ENCODE assay signal across 17 cellular contexts in the genomic region with DNA sequence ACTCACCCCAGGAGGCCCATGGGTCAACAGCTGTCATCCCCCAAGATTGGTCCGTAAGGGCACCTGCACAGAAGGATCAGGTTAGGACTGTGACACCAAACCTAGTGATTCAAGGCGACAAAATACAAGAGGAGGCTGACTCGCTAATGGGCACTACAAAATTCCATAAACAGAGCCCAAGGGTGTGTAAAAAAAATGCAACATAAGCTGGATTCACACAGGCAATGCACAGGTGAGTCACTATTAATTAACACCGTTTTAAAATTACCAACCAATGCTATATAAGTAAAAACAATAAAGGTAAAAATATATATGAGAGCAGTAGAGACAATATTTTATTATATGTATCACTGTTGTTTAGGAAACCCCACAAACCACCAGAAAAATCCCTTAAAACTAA. TPM values are rescaled to one million over a fixed set of nuclear protein-coding genes. Genes with fewer than 3 reads are reported as not detected.
DNase-seq lines count a peak whose midpoint lies in the region; ATAC-seq and TF ChIP-seq lines count a peak whose summit lies in the region.
"Had no signal": no experiment of that assay in that cellular context is flagged by ENCODE, and none has a peak within 500 bp of the region (broad histone marks: within the 10 kb centered on the region; RNA-seq: fewer than 3 reads in every experiment).

No MANE protein-coding gene starts in this region.

- peak overlapping the region; percentile 84 for H3K4me3 Mint-ChIP-seq in activated CD8-positive, alpha-beta T cell treated with anti-CD3 and anti-CD28 coated beads for 36 hours
- H3K4me3 Mint-ChIP-seq in activated CD8-positive, alpha-beta T cell treated with anti-CD3 and anti-CD28 coated beads, Interleukin-2, amount 10 ng/mL, durations not matched to agents 7 days and 5 days = no peak overlapping the region
- H3K4me3 Mint-ChIP-seq in immature natural killer cell = peak overlapping the region; percentile 78 to 87 (median 82)

- peak overlapping the region; percentile 96 for H3K4me3 ChIP-seq in smooth muscle cell
- H3K4me3 ChIP-seq: SJSA1, thoracic aorta had no signal

- H3K79me2 ChIP-seq in smooth muscle cell (ENCODE audit: low read depth) = peaks cover 33% of the 10 kb centered on the region

- H3K36me3 Mint-ChIP-seq in activated CD8-positive, alpha-beta T cell treated with anti-CD3 and anti-CD28 coated beads for 36 hours (ENCODE audit: low read depth) = peaks cover 93% of the 10 kb centered on the region
- peaks cover 92% of the 10 kb centered on the region for H3K36me3 Mint-ChIP-seq in activated CD8-positive, alpha-beta T cell treated with anti-CD3 and anti-CD28 coated beads, Interleukin-2, amount 10 ng/mL, durations not matched to agents 7 days and 5 days (ENCODE audit: low read depth)
- peaks cover 28 to 71% (median 60%) of the 10 kb centered on the region in 3 donors for H3K36me3 Mint-ChIP-seq in immature natural killer cell

- no peaks in the 10 kb centered on the region for H3F3A ChIP-seq in smooth muscle cell (ENCODE audit: low read depth)

- H3K9me3 Mint-ChIP-seq in activated CD8-positive, alpha-beta T cell treated with anti-CD3 and anti-CD28 coated beads for 36 hours = peaks cover 46% of the 10 kb centered on the region
- H3K9me3 Mint-ChIP-seq in activated CD8-positive, alpha-beta T cell treated with anti-CD3 and anti-CD28 coated beads, Interleukin-2, amount 10 ng/mL, durations not matched to agents 7 days and 5 days (ENCODE audit: insufficient read depth) = peaks cover 57% of the 10 kb centered on the region
- peaks cover 5 to 35% (median 22%) of the 10 kb centered on the region in 6 donors for H3K9me3 Mint-ChIP-seq in immature natural killer cell

- WGBS in smooth muscle cell (ENCODE audit: low lambda C conversion rate) = 96% methylated on average over 4 of the region's 4 CpGs

- peaks cover 14% of the 10 kb centered on the region for H3K9me3 ChIP-seq in smooth muscle cell (replicated peaks; ENCODE audit: low read depth)

- H3K4me2 ChIP-seq in smooth muscle cell = no peak overlapping the region

- no peak for DNase-seq in activated CD8-positive, alpha-beta T cell treated with anti-CD3 and anti-CD28 coated beads for 36 hours
- DNase-seq in activated CD8-positive, alpha-beta T cell treated with anti-CD3 and anti-CD28 coated beads, Interleukin-2, amount 10 ng/mL, durations not matched to agents 7 days and 5 days = no peak
- DNase-seq in immature natural killer cell = no peak
- no peak for DNase-seq in smooth muscle cell (lab: John Stamatoyannopoulos, UW; ENCODE audit: unreplicated experiment)
- no peak for DNase-seq in substantia nigra (lab: John Stamatoyannopoulos, UW)
- no peak for DNase-seq in activated CD4-positive, CD25-positive, alpha-beta regulatory T cell (lab: John Stamatoyannopoulos, UW)
- DNase-seq: ACHN; activated effector memory CD4-positive, alpha-beta T cell treated with anti-CD3 and anti-CD28 coated beads, Interleukin-2, amount 50 U/mL, for 16 hours; NK-92 treated with Interleukin-12 subunit alpha and Interleukin-12 subunit beta, amount 100 ng/mL, for 24 hours had no signal

- no peak overlapping the region for H2AFZ ChIP-seq in smooth muscle cell (ENCODE audit: low read depth)

- no peak overlapping the region for H3K27ac Mint-ChIP-seq in activated CD8-positive, alpha-beta T cell treated with anti-CD3 and anti-CD28 coated beads for 36 hours
- H3K27ac Mint-ChIP-seq in activated CD8-positive, alpha-beta T cell treated with anti-CD3 and anti-CD28 coated beads, Interleukin-2, amount 10 ng/mL, durations not matched to agents 7 days and 5 days = no peak overlapping the region
- peak overlapping the region in 4 of 6 donors; percentile 83 to 94 (median 92) for H3K27ac Mint-ChIP-seq in immature natural killer cell

- no peaks in the 10 kb centered on the region for H3K27me3 ChIP-seq in smooth muscle cell (ENCODE audit: low read depth)
- H3K27me3 ChIP-seq: SJSA1 had no signal

- H3K27me3 Mint-ChIP-seq in activated CD8-positive, alpha-beta T cell treated with anti-CD3 and anti-CD28 coated beads for 36 hours = no peaks in the 10 kb centered on the region
- H3K27me3 Mint-ChIP-seq in activated CD8-positive, alpha-beta T cell treated with anti-CD3 and anti-CD28 coated beads, Interleukin-2, amount 10 ng/mL, durations not matched to agents 7 days and 5 days (ENCODE audit: low read depth) = no peaks in the 10 kb centered on the region
- H3K27me3 Mint-ChIP-seq in immature natural killer cell (ENCODE audit: low read depth in 3 of 3) = peaks cover 2 to 11% (median 10%) of the 10 kb centered on the region in 3 donors

- ATAC-seq in activated CD8-positive, alpha-beta T cell treated with anti-CD3 and anti-CD28 coated beads for 36 hours = no peak
- ATAC-seq in activated CD8-positive, alpha-beta T cell treated with anti-CD3 and anti-CD28 coated beads, Interleukin-2, amount 10 ng/mL, durations not matched to agents 7 days and 5 days = no peak
- ATAC-seq in HG03108 (IDR thresholded peaks at IDR 0.05; ENCODE audit: unreplicated experiment) = no peak

- no peak for TF ChIP-seq CTCF in activated CD8-positive, alpha-beta T cell treated with anti-CD3 and anti-CD28 coated beads for 36 hours (IDR thresholded peaks at IDR 0.05)
- TF ChIP-seq CTCF in VCaP (conservative IDR thresholded peaks at IDR 0.05) (no peak), smooth muscle cell (IDR thresholded peaks at IDR 0.05; ENCODE audit: borderline replicate concordance, insufficient read depth, poor library complexity, severe bottlenecking) (no peak)

- no peak overlapping the region for H3K9ac ChIP-seq in smooth muscle cell (ENCODE audit: low read depth)

- CTCF ChIA-PET in activated CD8-positive, alpha-beta T cell treated with anti-CD3 and anti-CD28 coated beads for 36 hours (lab: Charles Lee) = interaction anchor here (1.2 kb wide), 1 partner anchor 155 kb away, joined by 3 read pairs; no protein-coding TSS in a partner anchor
- CTCF ChIA-PET in activated CD8-positive, alpha-beta T cell treated with anti-CD3 and anti-CD28 coated beads, Interleukin-2, amount 10 ng/mL, durations not matched to agents 7 days and 5 days (lab: Charles Lee) = interaction anchor here (1.0 kb wide), 1 partner anchor 319 kb away, joined by 3 read pairs; a partner anchor contains a TSS

- intact Hi-C loops in activated CD8-positive, alpha-beta T cell treated with anti-CD3 and anti-CD28 coated beads for 36 hours (cut with micrococcal nuclease) = loop anchor here (10.0 kb wide), 1 partner anchor 46 kb away; no protein-coding TSS in a partner anchor

- no peaks in the 10 kb centered on the region for H4K20me1 ChIP-seq in smooth muscle cell (ENCODE audit: low read depth)

- peaks cover 51% of the 10 kb centered on the region for H3K36me3 ChIP-seq in smooth muscle cell (ENCODE audit: low read depth)

- H3K4me1 Mint-ChIP-seq in activated CD8-positive, alpha-beta T cell treated with anti-CD3 and anti-CD28 coated beads for 36 hours (ENCODE audit: low read depth) = peaks cover 30% of the 10 kb centered on the region
- peaks cover 30% of the 10 kb centered on the region for H3K4me1 Mint-ChIP-seq in activated CD8-positive, alpha-beta T cell treated with anti-CD3 and anti-CD28 coated beads, Interleukin-2, amount 10 ng/mL, durations not matched to agents 7 days and 5 days (ENCODE audit: low read depth)
- H3K4me1 Mint-ChIP-seq in immature natural killer cell = peaks cover 38 to 43% of the 10 kb centered on the region in 2 donors

- H3K27ac ChIP-seq in VCaP (peak overlapping the region; percentile 98; the same call in 1 of the 2 replicates), smooth muscle cell (ENCODE audit: low read depth) (no peak overlapping the region), substantia nigra (ENCODE audit: low read depth, low read length, poor library complexity, severe bottlenecking) (no peak overlapping the region)
- H3K27ac ChIP-seq: epithelial cell of prostate, SJSA1, thoracic aorta had no signal

- POLR2A ChIA-PET in activated CD8-positive, alpha-beta T cell treated with anti-CD3 and anti-CD28 coated beads for 36 hours (lab: Charles Lee) = no interaction called here
- POLR2A ChIA-PET in activated CD8-positive, alpha-beta T cell treated with anti-CD3 and anti-CD28 coated beads, Interleukin-2, amount 10 ng/mL, durations not matched to agents 7 days and 5 days (lab: Charles Lee) = no interaction called here

- peaks cover 7% of the 10 kb centered on the region for H3K4me1 ChIP-seq in smooth muscle cell (ENCODE audit: low read depth)

RNA-seq across cellular contexts. Expression of a gene that starts 1.9 kb away (rescaled TPM):
- total RNA-seq in activated CD8-positive, alpha-beta T cell treated with anti-CD3 and anti-CD28 coated beads for 36 hours = 10 to 100 TPM in 1 of 2 experiments, 1 to 10 TPM in 1; 7.5 to 10.0 TPM
- 10 to 100 TPM; 13.6 to 14.4 TPM for total RNA-seq in activated CD8-positive, alpha-beta T cell treated with anti-CD3 and anti-CD28 coated beads, Interleukin-2, amount 10 ng/mL, durations not matched to agents 7 days and 5 days
- polyA plus RNA-seq in immature natural killer cell = 1 to 10 TPM; 4.4 to 9.4 (median 5.1) TPM
- total RNA-seq in smooth muscle cell = 15.7 and 18.6 TPM in 2 replicates
- polyA plus RNA-seq in smooth muscle cell = 5.2 and 8.6 TPM in 2 replicates

RNA-seq across cellular contexts. Expression of a gene that starts 26.3 kb away (rescaled TPM):
- under 1 TPM; 0.29 to 0.34 TPM for total RNA-seq in activated CD8-positive, alpha-beta T cell treated with anti-CD3 and anti-CD28 coated beads for 36 hours
- under 1 TPM; 0.42 to 0.73 TPM for total RNA-seq in activated CD8-positive, alpha-beta T cell treated with anti-CD3 and anti-CD28 coated beads, Interleukin-2, amount 10 ng/mL, durations not matched to agents 7 days and 5 days
- polyA plus RNA-seq in immature natural killer cell = not detected
- total RNA-seq in smooth muscle cell = 0.67 TPM in 1 of 2 replicates, not detected in the other
- 2.0 and 2.1 TPM in 2 replicates for polyA plus RNA-seq in smooth muscle cell
- total RNA-seq: glomerular endothelial cell, HT1080, SJSA1, thoracic aorta had no signal

RNA-seq across cellular contexts. Expression of a gene that starts 33.1 kb away (rescaled TPM):
- total RNA-seq in activated CD8-positive, alpha-beta T cell treated with anti-CD3 and anti-CD28 coated beads for 36 hours = not detected
- not detected for total RNA-seq in activated CD8-positive, alpha-beta T cell treated with anti-CD3 and anti-CD28 coated beads, Interleukin-2, amount 10 ng/mL, durations not matched to agents 7 days and 5 days
- polyA plus RNA-seq in immature natural killer cell (under 1 TPM in 1 of 3 donors, not detected in 2; 0.46 TPM), smooth muscle cell (0.94 and 1.4 TPM in 2 replicates)
- 1.8 TPM in 1 of 2 replicates, not detected in the other for total RNA-seq in smooth muscle cell
- total RNA-seq: cardiac septum, glomerular endothelial cell, HT1080, SJSA1, thoracic aorta had no signal

RNA-seq across cellular contexts. Expression of a gene that starts 53.2 kb away (rescaled TPM):
- 1 to 10 TPM; 5.9 to 6.2 TPM for total RNA-seq in activated CD8-positive, alpha-beta T cell treated with anti-CD3 and anti-CD28 coated beads for 36 hours
- 1 to 10 TPM; 8.8 to 8.9 TPM for total RNA-seq in activated CD8-positive, alpha-beta T cell treated with anti-CD3 and anti-CD28 coated beads, Interleukin-2, amount 10 ng/mL, durations not matched to agents 7 days and 5 days
- 1 to 10 TPM; 5.9 to 7.5 (median 6.1) TPM for polyA plus RNA-seq in immature natural killer cell
- 4.5 and 10.3 TPM in 2 replicates for total RNA-seq in smooth muscle cell
- 3.2 and 4.0 TPM in 2 replicates for polyA plus RNA-seq in smooth muscle cell

RNA-seq across cellular contexts. Expression of a gene that starts 58.4 kb away (rescaled TPM):
- total RNA-seq in activated CD8-positive, alpha-beta T cell treated with anti-CD3 and anti-CD28 coated beads for 36 hours = 1 to 10 TPM; 1.2 to 1.4 TPM
- total RNA-seq in activated CD8-positive, alpha-beta T cell treated with anti-CD3 and anti-CD28 coated beads, Interleukin-2, amount 10 ng/mL, durations not matched to agents 7 days and 5 days = 1 to 10 TPM; 1.2 to 1.3 TPM
- polyA plus RNA-seq in immature natural killer cell (1 to 10 TPM in 1 of 3 donors, under 1 TPM in 1, not detected in 1; 0.64 to 4.1 TPM), smooth muscle cell (3.2 and 3.6 TPM in 2 replicates)
- total RNA-seq in smooth muscle cell = 3.7 and 4.8 TPM in 2 replicates
- total RNA-seq: HT1080, SJSA1 had no signal

Comparison
In these comparisons a context has a peak if more than half of its experiments do, and no peak if none do; other contexts are left out.
1. H3K27ac Mint-ChIP-seq: peak in immature natural killer cell (4 of 6); none in activated CD8-positive, alpha-beta T cell treated with anti-CD3 and anti-CD28 coated beads for 36 hours (single experiment) and activated CD8-positive, alpha-beta T cell treated with anti-CD3 and anti-CD28 coated beads, Interleukin-2, amount 10 ng/mL, durations not matched to agents 7 days and 5 days (single experiment).